Comparison of ENCODE assay signal across 13 cellular contexts in the genomic region with DNA sequence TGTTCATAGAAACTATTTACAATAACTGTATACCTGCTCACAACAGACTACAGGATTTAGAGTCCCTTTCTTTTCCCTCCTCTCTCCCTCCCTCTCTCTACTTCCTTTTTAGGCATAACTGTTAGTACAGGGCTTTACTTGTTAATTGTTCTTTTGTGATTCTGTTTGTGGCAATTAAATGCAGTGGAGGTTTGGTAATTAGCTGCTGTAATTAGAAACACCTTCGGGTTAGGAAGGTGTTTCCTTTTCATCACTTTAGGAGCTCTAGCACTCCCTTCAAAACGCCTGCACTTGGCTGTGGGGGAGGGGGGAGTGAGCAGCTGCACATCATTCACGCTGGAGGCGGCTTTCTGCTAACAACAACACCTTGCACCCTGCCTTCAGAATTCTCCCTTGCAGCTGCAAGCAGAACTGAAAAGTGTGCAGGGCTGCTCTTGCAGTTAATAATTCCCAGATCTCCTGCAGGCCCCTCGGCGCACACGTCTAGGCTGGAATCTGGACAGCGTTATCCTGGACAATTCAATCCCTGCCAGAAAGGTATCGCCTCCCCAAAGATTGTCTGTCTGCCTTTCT.
DNase-seq lines count a peak whose midpoint lies in the region; ATAC-seq, FAIRE-seq and TF ChIP-seq lines count a peak whose summit lies in the region.
"Had no signal": no experiment of that assay in that cellular context is flagged by ENCODE, and none has a peak within 500 bp of the region (broad histone marks: within the 10 kb centered on the region; RNA-seq: fewer than 3 reads in every experiment).

No MANE protein-coding gene starts in this region.

- ATAC-seq in pancreas, result peak; percentile 65 to 79 (median 72)

- H3K4me1 ChIP-seq in endodermal cell (ENCODE audit: control insufficient read depth, insufficient read depth, low read length), result peaks cover 5% of the 10 kb centered on the region
- H3K4me1 ChIP-seq in pancreas, result peaks cover 0 to 13% (median 10%) of the 10 kb centered on the region in 3 donors
- peaks cover 0 to 12% (median 0%) of the 10 kb centered on the region in 4 donors for H3K4me1 ChIP-seq in tibial nerve

- H3K36me3 ChIP-seq in endodermal cell (ENCODE audit: control insufficient read depth, insufficient read depth, low read length), result no peaks in the 10 kb centered on the region
- H3K36me3 ChIP-seq in pancreas, result no peaks in the 10 kb centered on the region
- H3K36me3 ChIP-seq in tibial nerve, result no peaks in the 10 kb centered on the region
- H3K36me3 ChIP-seq: thoracic aorta had no signal

- 10 to 26% methylated on average over 5 to 9 of the region's 9 CpGs for WGBS in endodermal cell (ENCODE audit: insufficient coverage in 1 of 2, insufficient read length in 1 of 2), 2 experiments
- 14 to 17% methylated on average over 9 of the region's 9 CpGs for WGBS in pancreas, 2 donors
- 40 to 46% methylated on average over 9 of the region's 9 CpGs for WGBS in tibial nerve, 2 donors

- H3K9me3 ChIP-seq in endodermal cell (ENCODE audit: control insufficient read depth, low read length), result no peaks in the 10 kb centered on the region
- no peaks in the 10 kb centered on the region for H3K9me3 ChIP-seq in pancreas
- H3K9me3 ChIP-seq in tibial nerve, result no peaks in the 10 kb centered on the region
- H3K9me3 ChIP-seq: thoracic aorta had no signal

- peak overlapping the region; percentile 71 for H3K4me3 ChIP-seq in endodermal cell (ENCODE audit: low read length)
- H3K4me3 ChIP-seq in pancreas, result peak overlapping the region in 1 of 4 donors; percentile 5
- no peak overlapping the region for H3K4me3 ChIP-seq in tibial nerve
- H3K4me3 ChIP-seq: thoracic aorta had no signal

- no peaks in the 10 kb centered on the region for H3K9me3 Mint-ChIP-seq in endodermal cell
- H3K9me3 Mint-ChIP-seq: activated naive CD8-positive, alpha-beta T cell treated with anti-CD3 and anti-CD28 coated beads for 36 hours had no signal

- no peak for FAIRE-seq in pancreas (lab: Jason Lieb, UNC)
- FAIRE-seq in H54 (lab: Jason Lieb, UNC), result no peak

- TF ChIP-seq POLR2A in H54 (IDR thresholded peaks at IDR 0.05; ENCODE audit: low read depth, low read length) (no peak), tibial nerve (IDR thresholded peaks at IDR 0.05) (no peak)

- peaks cover 30% of the 10 kb centered on the region for H3K27me3 Mint-ChIP-seq in endodermal cell (ENCODE audit: insufficient read depth)

- peak; percentile 5 for DNase-seq in DMS 273 (lab: John Stamatoyannopoulos, UW; ENCODE audit: unreplicated experiment)
- no peak for DNase-seq in DMS 273 treated with DMSO at 0.1 percent for 48 hours (lab: John Stamatoyannopoulos, UW)
- peak; percentile 86 for DNase-seq in NCI-H146 (lab: John Stamatoyannopoulos, UW)
- peak; percentile 85 for DNase-seq in endodermal cell
- peak in 4 of 6 donors; percentile 22 to 41 (median 30) for DNase-seq in pancreas
- DNase-seq in H54 (ENCODE audit: insufficient read length, low spot score), result no peak
- no peak for DNase-seq in effector CD4-positive, alpha-beta T cell
- DNase-seq in tibial nerve (ENCODE audit: low spot score in 2 of 2), result no peak
- DNase-seq: activated naive CD8-positive, alpha-beta T cell treated with anti-CD3 and anti-CD28 coated beads for 36 hours; KBM-7; NCI-H774 had no signal

- H3K36me3 Mint-ChIP-seq in endodermal cell (ENCODE audit: low read depth), result no peaks in the 10 kb centered on the region
- H3K36me3 Mint-ChIP-seq: activated naive CD8-positive, alpha-beta T cell treated with anti-CD3 and anti-CD28 coated beads for 36 hours had no signal

- H3K4me3 Mint-ChIP-seq in endodermal cell, result peak overlapping the region; percentile 60
- H3K4me3 Mint-ChIP-seq: activated naive CD8-positive, alpha-beta T cell treated with anti-CD3 and anti-CD28 coated beads for 36 hours had no signal

- intact Hi-C loops in pancreas (cut with DNase I), result no loop called here

- H3K9ac ChIP-seq in endodermal cell (ENCODE audit: extremely low read depth, low read length, poor library complexity, severe bottlenecking), result peak overlapping the region; percentile 21

- no peak for TF ChIP-seq EP300 in tibial nerve (IDR thresholded peaks at IDR 0.05)

- H3K27ac ChIP-seq in endodermal cell (ENCODE audit: low read depth, low read length) (peak overlapping the region; percentile 56), pancreas (peak overlapping the region in 3 of 4 donors; percentile 12 to 55 (median 47)), tibial nerve (no peak overlapping the region)
- H3K27ac ChIP-seq: 22Rv1, thoracic aorta had no signal

- H3K27ac Mint-ChIP-seq in endodermal cell, result peak overlapping the region; percentile 93
- H3K27ac Mint-ChIP-seq: activated naive CD8-positive, alpha-beta T cell treated with anti-CD3 and anti-CD28 coated beads for 36 hours had no signal

- no peaks in the 10 kb centered on the region for H3K27me3 ChIP-seq in endodermal cell (ENCODE audit: control insufficient read depth, insufficient read depth, low read length, poor library complexity, severe bottlenecking)
- H3K27me3 ChIP-seq in pancreas, result no peaks in the 10 kb centered on the region
- peaks cover 0 to 26% of the 10 kb centered on the region in 2 donors for H3K27me3 ChIP-seq in tibial nerve

- no peak for TF ChIP-seq CTCF in endodermal cell (conservative IDR thresholded peaks at IDR 0.05)
- TF ChIP-seq CTCF in pancreas (IDR thresholded peaks at IDR 0.05), result no peak
- no peak for TF ChIP-seq CTCF in tibial nerve (IDR thresholded peaks at IDR 0.05)

- H3K4me1 Mint-ChIP-seq in endodermal cell, result peaks cover 38% of the 10 kb centered on the region
- H3K4me1 Mint-ChIP-seq: activated naive CD8-positive, alpha-beta T cell treated with anti-CD3 and anti-CD28 coated beads for 36 hours had no signal

Comparison
In these comparisons a context has a peak if more than half of its experiments do, and no peak if none do; other contexts are left out.
1. DNase-seq: peak in DMS 273 (single experiment), NCI-H146 (single experiment), endodermal cell (single experiment) and pancreas (4 of 6); none in DMS 273 treated with DMSO at 0.1 percent for 48 hours (single experiment), H54 (single experiment), effector CD4-positive, alpha-beta T cell (single experiment) and tibial nerve (0 of 2).
2. H3K27ac ChIP-seq: peak in endodermal cell (single experiment) and pancreas (3 of 4); none in tibial nerve (0 of 4).